ENCODE assay signal across 1 cellular context in the genomic region with DNA sequence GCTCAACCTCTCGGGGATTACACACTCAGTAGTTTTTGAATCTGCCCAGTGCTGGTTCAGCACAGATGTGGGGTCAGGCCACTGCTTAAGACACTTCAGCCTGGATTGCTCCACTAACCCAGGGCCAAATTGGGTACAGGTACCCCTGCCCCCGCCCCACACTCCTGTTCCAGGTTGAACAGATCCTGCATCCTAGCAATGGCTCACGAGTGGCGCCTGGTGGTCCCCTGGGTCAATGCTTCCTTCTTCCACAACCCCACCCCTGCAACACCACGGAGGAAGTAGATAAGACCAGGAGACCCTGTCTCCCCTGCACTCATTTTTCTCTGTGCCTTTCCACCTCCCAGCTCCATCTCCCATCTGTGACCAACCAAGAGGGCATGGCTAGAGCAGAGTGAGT.
TF ChIP-seq lines count a peak whose summit lies in the region.

No MANE protein-coding gene starts in this region.

TF ChIP-seq in GM12878, 131 proteins besides CTCF, POLR2A, EP300 and RAD21 (continued from another document):
- TF ChIP-seq HDAC2 (IDR thresholded peaks at IDR 0.05) (no peak), ZZZ3 (IDR thresholded peaks at IDR 0.05; ENCODE audit: control insufficient read depth, insufficient read length, low read depth) (no peak), BRCA1 (IDR thresholded peaks at IDR 0.05; ENCODE audit: low read depth, low read length) (no peak), TCF7 (IDR thresholded peaks at IDR 0.05; ENCODE audit: borderline replicate concordance) (no peak), SP1 (IDR thresholded peaks at IDR 0.05; ENCODE audit: low read depth, low read length) (no peak), RB1 (IDR thresholded peaks at IDR 0.05; ENCODE audit: borderline replicate concordance) (no peak), TAF1 (IDR thresholded peaks at IDR 0.05; ENCODE audit: borderline replicate concordance, low read depth, low read length) (no peak)
- TF ChIP-seq, protein P1, sequence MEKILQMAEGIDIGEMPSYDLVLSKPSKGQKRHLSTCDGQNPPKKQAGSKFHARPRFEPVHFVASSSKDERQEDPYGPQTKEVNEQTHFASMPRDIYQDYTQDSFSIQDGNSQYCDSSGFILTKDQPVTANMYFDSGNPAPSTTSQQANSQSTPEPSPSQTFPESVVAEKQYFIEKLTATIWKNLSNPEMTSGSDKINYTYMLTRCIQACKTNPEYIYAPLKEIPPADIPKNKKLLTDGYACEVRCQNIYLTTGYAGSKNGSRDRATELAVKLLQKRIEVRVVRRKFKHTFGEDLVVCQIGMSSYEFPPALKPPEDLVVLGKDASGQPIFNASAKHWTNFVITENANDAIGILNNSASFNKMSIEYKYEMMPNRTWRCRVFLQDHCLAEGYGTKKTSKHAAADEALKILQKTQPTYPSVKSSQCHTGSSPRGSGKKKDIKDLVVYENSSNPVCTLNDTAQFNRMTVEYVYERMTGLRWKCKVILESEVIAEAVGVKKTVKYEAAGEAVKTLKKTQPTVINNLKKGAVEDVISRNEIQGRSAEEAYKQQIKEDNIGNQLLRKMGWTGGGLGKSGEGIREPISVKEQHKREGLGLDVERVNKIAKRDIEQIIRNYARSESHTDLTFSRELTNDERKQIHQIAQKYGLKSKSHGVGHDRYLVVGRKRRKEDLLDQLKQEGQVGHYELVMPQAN (conservative IDR thresholded peaks at IDR 0.05), result no peak
- TF ChIP-seq, protein P2, sequence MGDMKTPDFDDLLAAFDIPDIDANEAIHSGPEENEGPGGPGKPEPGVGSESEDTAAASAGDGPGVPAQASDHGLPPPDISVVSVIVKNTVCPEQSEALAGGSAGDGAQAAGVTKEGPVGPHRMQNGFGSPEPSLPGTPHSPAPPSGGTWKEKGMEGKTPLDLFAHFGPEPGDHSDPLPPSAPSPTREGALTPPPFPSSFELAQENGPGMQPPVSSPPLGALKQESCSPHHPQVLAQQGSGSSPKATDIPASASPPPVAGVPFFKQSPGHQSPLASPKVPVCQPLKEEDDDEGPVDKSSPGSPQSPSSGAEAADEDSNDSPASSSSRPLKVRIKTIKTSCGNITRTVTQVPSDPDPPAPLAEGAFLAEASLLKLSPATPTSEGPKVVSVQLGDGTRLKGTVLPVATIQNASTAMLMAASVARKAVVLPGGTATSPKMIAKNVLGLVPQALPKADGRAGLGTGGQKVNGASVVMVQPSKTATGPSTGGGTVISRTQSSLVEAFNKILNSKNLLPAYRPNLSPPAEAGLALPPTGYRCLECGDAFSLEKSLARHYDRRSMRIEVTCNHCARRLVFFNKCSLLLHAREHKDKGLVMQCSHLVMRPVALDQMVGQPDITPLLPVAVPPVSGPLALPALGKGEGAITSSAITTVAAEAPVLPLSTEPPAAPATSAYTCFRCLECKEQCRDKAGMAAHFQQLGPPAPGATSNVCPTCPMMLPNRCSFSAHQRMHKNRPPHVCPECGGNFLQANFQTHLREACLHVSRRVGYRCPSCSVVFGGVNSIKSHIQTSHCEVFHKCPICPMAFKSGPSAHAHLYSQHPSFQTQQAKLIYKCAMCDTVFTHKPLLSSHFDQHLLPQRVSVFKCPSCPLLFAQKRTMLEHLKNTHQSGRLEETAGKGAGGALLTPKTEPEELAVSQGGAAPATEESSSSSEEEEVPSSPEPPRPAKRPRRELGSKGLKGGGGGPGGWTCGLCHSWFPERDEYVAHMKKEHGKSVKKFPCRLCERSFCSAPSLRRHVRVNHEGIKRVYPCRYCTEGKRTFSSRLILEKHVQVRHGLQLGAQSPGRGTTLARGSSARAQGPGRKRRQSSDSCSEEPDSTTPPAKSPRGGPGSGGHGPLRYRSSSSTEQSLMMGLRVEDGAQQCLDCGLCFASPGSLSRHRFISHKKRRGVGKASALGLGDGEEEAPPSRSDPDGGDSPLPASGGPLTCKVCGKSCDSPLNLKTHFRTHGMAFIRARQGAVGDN (IDR thresholded peaks at IDR 0.05), result no peak
- TF ChIP-seq, protein P3, sequence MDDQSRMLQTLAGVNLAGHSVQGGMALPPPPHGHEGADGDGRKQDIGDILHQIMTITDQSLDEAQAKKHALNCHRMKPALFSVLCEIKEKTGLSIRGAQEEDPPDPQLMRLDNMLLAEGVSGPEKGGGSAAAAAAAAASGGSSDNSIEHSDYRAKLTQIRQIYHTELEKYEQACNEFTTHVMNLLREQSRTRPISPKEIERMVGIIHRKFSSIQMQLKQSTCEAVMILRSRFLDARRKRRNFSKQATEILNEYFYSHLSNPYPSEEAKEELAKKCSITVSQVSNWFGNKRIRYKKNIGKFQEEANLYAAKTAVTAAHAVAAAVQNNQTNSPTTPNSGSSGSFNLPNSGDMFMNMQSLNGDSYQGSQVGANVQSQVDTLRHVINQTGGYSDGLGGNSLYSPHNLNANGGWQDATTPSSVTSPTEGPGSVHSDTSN (IDR thresholded peaks at IDR 0.05; ENCODE audit: insufficient replicate concordance, low read depth, low read length), result no peak
